ENCODE assay signal across 14 cellular contexts in genomic region chr11:83046626-83047172, GRCh38. TPM values are rescaled to one million over a fixed set of nuclear protein-coding genes. Genes with fewer than 3 reads are reported as not detected.
DNase-seq lines count a peak whose midpoint lies in the region; ATAC-seq and TF ChIP-seq lines count a peak whose summit lies in the region.
"Had no signal": no experiment of that assay in that cellular context is flagged by ENCODE, and none has a peak within 500 bp of the region (broad histone marks: within the 10 kb centered on the region; RNA-seq: fewer than 3 reads in every experiment).

No MANE protein-coding gene starts in this region.

- intact Hi-C loops in left ventricle myocardium inferior (cut with micrococcal nuclease), result no loop called here
- intact Hi-C loops in left cardiac atrium (cut with DNase I), result no loop called here
- intact Hi-C loops in upper lobe of right lung (cut with DNase I), result no loop called here

- H2BK5ac ChIP-seq in mesenchymal stem cell (ENCODE audit: low read depth, low read length, poor library complexity, severe bottlenecking), result no peak overlapping the region

- H3K4me3 ChIP-seq in left ventricle myocardium inferior (no peak overlapping the region), mesenchymal stem cell (ENCODE audit: insufficient read depth in 1 of 2, low read depth in 1 of 2, low read length in 2 of 2) (no peak overlapping the region), upper lobe of right lung (no peak overlapping the region)

- H3K79me1 ChIP-seq in mesenchymal stem cell (replicated peaks; ENCODE audit: low read length, poor library complexity, severe bottlenecking), result peaks cover 21% of the 10 kb centered on the region

- no peak overlapping the region for H3K4ac ChIP-seq in mesenchymal stem cell (ENCODE audit: low read depth in 1 of 2, low read length in 2 of 2)

- peak overlapping the region; percentile 54 for H2AK5ac ChIP-seq in mesenchymal stem cell (ENCODE audit: low read length, severe bottlenecking)

- H3K27ac ChIP-seq in left ventricle myocardium inferior (replicated peaks) (peak overlapping the region; percentile 70), mesenchymal stem cell (ENCODE audit: low read length, poor library complexity, severe bottlenecking) (no peak overlapping the region), upper lobe of right lung (peak overlapping the region; percentile 4)

- DNase-seq in left ventricle myocardium inferior (no peak), left cardiac atrium (no peak), dermis blood vessel endothelial cell (peak; percentile 78), mesenchymal stem cell (no peak), upper lobe of right lung (no peak)
- DNase-seq in activated CD8-positive, alpha-beta memory T cell treated with anti-CD3 and anti-CD28 coated beads, Interleukin-2, amount 50 U/mL, for 48 hours, result no peak
- no peak for DNase-seq in stimulated activated CD4-positive, alpha-beta T cell treated with anti-CD3 and anti-CD28 coated beads, Interleukin-4, amount 100 ng/mL, for 1 hour
- DNase-seq: ACHN; activated CD8-positive, alpha-beta T cell treated with anti-CD3 and anti-CD28 coated beads, Interleukin-2, amount 10 ng/mL, durations not matched to agents 7 days and 5 days; CD8-positive, alpha-beta memory T cell; effector CD4-positive, alpha-beta T cell; NCI-H2107; stimulated activated CD4-positive, alpha-beta T cell treated with anti-CD3 and anti-CD28 coated beads, Interleukin-4, amount 100 ng/mL, for 24 hours had no signal

- H2AFZ ChIP-seq in mesenchymal stem cell (ENCODE audit: low read depth, low read length), result no peak overlapping the region

- no peak overlapping the region for H3K23ac ChIP-seq in mesenchymal stem cell (ENCODE audit: low read length in 2 of 2)

- H3K14ac ChIP-seq in mesenchymal stem cell (ENCODE audit: low read length in 2 of 2), result no peak overlapping the region

- H3K36me3 ChIP-seq in left ventricle myocardium inferior (no peaks in the 10 kb centered on the region), mesenchymal stem cell (ENCODE audit: control insufficient read depth in 1 of 2, insufficient read depth in 2 of 2, low read depth in 1 of 2, low read length in 2 of 2) (peaks cover 0 to 3% of the 10 kb centered on the region in 2 experiments), upper lobe of right lung (no peaks in the 10 kb centered on the region)

- no peak for ATAC-seq in left cardiac atrium
- no peak for ATAC-seq in upper lobe of right lung
- ATAC-seq in activated CD4-positive, CD25-positive, alpha-beta regulatory T cell treated with anti-CD3 and anti-CD28 coated beads, Interleukin-2, amount 50 U/mL, for 24 hours, result no peak
- ATAC-seq: activated CD8-positive, alpha-beta T cell treated with anti-CD3 and anti-CD28 coated beads, Interleukin-2, amount 10 ng/mL, durations not matched to agents 7 days and 5 days had no signal

- no peak overlapping the region for H2BK15ac ChIP-seq in mesenchymal stem cell (ENCODE audit: low read depth, poor library complexity, severe bottlenecking)

- peak overlapping the region; percentile 40 for H3K9ac ChIP-seq in mesenchymal stem cell (ENCODE audit: low read length)

- TF ChIP-seq CTCF in left ventricle myocardium inferior (IDR thresholded peaks at IDR 0.05; ENCODE audit: borderline replicate concordance), result no peak
- no peak for TF ChIP-seq CTCF in upper lobe of right lung (IDR thresholded peaks at IDR 0.05)

- peak overlapping the region; percentile 42 to 87 for H2BK12ac ChIP-seq in mesenchymal stem cell (ENCODE audit: low read length in 2 of 2)

- no peaks in the 10 kb centered on the region for H3K27me3 ChIP-seq in left ventricle myocardium inferior (ENCODE audit: low read depth)
- H3K27me3 ChIP-seq in mesenchymal stem cell (ENCODE audit: control insufficient read depth in 1 of 2, insufficient read depth in 1 of 2, low read length in 2 of 2), result no peaks in the 10 kb centered on the region
- H3K27me3 ChIP-seq in upper lobe of right lung, result no peaks in the 10 kb centered on the region

- H4K8ac ChIP-seq in mesenchymal stem cell (ENCODE audit: low read length), result peak overlapping the region; percentile 47

- WGBS in mesenchymal stem cell, result 94% methylated on average over 4 of the region's 4 CpGs

- H4K91ac ChIP-seq in mesenchymal stem cell (ENCODE audit: low read length), result no peak overlapping the region

- H3K4me1 ChIP-seq in left ventricle myocardium inferior (peaks cover 67% of the 10 kb centered on the region), mesenchymal stem cell (ENCODE audit: control insufficient read depth, insufficient read depth, low read depth, low read length) (peaks cover 8% of the 10 kb centered on the region), upper lobe of right lung (peaks cover 9% of the 10 kb centered on the region)

- H3K9me3 ChIP-seq in left ventricle myocardium inferior (replicated peaks) (peaks cover 7% of the 10 kb centered on the region), mesenchymal stem cell (ENCODE audit: control insufficient read depth, low read length) (no peaks in the 10 kb centered on the region), upper lobe of right lung (no peaks in the 10 kb centered on the region)

- no peak overlapping the region for H2BK120ac ChIP-seq in mesenchymal stem cell (ENCODE audit: low read depth, low read length)

- H3K18ac ChIP-seq in mesenchymal stem cell (ENCODE audit: low read depth in 1 of 2, low read length in 2 of 2), result no peak overlapping the region

- H3K4me2 ChIP-seq in mesenchymal stem cell (ENCODE audit: low read length, poor library complexity, severe bottlenecking), result no peak overlapping the region

RNA-seq across cellular contexts. Expression of gene RAB30, which starts 25.0 kb away (rescaled TPM):
- total RNA-seq in left ventricle myocardium inferior (24.7 TPM), left cardiac atrium (10 to 100 TPM; 17.0 to 24.2 TPM), dermis blood vessel endothelial cell (11.2 and 23.1 TPM in 2 replicates), upper lobe of right lung (12.5 TPM)
- polyA plus RNA-seq in mesenchymal stem cell (2013, experiment 1 of 2), result 5.8 TPM
- polyA plus RNA-seq in mesenchymal stem cell (2013, experiment 2 of 2), result 5.6 TPM
